ENCODE assay signal across 1 cellular context in the genomic region with DNA sequence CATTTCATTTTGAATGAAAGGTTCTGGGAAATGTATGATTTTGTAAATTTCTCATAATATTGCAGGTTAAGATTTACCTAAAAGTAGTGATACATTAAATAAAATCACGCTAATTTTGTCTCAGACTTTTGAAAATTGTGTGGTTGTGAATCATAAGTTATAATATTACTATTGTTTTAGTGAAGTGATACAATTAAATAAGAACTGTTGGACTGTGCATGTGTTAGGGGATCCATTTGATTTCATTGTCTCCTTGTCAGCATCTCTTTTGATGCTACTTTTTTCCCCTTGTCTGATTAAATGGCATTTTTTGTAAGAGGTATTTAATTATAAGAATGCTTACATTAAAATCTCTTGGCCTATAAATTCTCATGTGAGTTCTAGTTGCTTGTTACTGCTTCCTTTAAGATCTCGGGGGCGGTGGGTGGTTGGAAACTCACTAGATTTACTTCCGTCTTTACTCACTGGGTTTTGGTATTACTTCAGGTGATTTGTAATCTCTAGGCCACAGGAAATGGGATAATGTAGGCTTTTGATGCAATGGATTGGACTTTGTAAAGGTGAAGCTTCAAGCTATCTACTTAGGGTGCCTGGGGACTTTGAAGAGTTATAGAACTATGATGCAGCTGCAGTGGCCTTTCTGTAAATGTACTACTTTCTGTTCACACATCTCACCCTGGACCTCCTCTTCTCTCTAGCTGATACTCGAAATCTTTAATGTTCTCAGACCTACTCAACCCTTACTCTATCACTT.
TF ChIP-seq lines count a peak whose summit lies in the region.

No MANE protein-coding gene starts in this region.

TF ChIP-seq in GM12878, 131 proteins besides CTCF, POLR2A, EP300 and RAD21 (continued from another document):
- TF ChIP-seq PAX5 (IDR thresholded peaks at IDR 0.05; ENCODE audit: borderline replicate concordance, low read depth, low read length) = no peak
- TF ChIP-seq, protein P1, sequence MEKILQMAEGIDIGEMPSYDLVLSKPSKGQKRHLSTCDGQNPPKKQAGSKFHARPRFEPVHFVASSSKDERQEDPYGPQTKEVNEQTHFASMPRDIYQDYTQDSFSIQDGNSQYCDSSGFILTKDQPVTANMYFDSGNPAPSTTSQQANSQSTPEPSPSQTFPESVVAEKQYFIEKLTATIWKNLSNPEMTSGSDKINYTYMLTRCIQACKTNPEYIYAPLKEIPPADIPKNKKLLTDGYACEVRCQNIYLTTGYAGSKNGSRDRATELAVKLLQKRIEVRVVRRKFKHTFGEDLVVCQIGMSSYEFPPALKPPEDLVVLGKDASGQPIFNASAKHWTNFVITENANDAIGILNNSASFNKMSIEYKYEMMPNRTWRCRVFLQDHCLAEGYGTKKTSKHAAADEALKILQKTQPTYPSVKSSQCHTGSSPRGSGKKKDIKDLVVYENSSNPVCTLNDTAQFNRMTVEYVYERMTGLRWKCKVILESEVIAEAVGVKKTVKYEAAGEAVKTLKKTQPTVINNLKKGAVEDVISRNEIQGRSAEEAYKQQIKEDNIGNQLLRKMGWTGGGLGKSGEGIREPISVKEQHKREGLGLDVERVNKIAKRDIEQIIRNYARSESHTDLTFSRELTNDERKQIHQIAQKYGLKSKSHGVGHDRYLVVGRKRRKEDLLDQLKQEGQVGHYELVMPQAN (conservative IDR thresholded peaks at IDR 0.05) = no peak
- no peak for TF ChIP-seq TCF7 (IDR thresholded peaks at IDR 0.05; ENCODE audit: borderline replicate concordance)
- peak; percentile 60; the same call in 1 of the 2 replicates for TF ChIP-seq MTA2 (IDR thresholded peaks at IDR 0.05; ENCODE audit: low read depth)
- no peak for TF ChIP-seq ZNF207 (IDR thresholded peaks at IDR 0.05; ENCODE audit: borderline replicate concordance)
- peak; percentile 21; the same call in 1 of the 2 replicates for TF ChIP-seq EED (IDR thresholded peaks at IDR 0.05; ENCODE audit: low read depth)
- TF ChIP-seq TAF1 (IDR thresholded peaks at IDR 0.05; ENCODE audit: borderline replicate concordance, low read depth, low read length) = no peak
- TF ChIP-seq, protein P2, sequence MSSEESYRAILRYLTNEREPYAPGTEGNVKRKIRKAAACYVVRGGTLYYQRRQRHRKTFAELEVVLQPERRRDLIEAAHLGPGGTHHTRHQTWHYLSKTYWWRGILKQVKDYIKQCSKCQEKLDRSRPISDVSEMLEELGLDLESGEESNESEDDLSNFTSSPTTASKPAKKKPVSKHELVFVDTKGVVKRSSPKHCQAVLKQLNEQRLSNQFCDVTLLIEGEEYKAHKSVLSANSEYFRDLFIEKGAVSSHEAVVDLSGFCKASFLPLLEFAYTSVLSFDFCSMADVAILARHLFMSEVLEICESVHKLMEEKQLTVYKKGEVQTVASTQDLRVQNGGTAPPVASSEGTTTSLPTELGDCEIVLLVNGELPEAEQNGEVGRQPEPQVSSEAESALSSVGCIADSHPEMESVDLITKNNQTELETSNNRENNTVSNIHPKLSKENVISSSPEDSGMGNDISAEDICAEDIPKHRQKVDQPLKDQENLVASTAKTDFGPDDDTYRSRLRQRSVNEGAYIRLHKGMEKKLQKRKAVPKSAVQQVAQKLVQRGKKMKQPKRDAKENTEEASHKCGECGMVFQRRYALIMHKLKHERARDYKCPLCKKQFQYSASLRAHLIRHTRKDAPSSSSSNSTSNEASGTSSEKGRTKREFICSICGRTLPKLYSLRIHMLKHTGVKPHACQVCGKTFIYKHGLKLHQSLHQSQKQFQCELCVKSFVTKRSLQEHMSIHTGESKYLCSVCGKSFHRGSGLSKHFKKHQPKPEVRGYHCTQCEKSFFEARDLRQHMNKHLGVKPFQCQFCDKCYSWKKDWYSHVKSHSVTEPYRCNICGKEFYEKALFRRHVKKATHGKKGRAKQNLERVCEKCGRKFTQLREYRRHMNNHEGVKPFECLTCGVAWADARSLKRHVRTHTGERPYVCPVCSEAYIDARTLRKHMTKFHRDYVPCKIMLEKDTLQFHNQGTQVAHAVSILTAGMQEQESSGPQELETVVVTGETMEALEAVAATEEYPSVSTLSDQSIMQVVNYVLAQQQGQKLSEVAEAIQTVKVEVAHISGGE (CRISPR knock-in tag; IDR thresholded peaks at IDR 0.05) = no peak
- no peak for TF ChIP-seq TARDBP (IDR thresholded peaks at IDR 0.05; ENCODE audit: borderline replicate concordance)
- peak; percentile 75 for TF ChIP-seq RUNX3 (IDR thresholded peaks at IDR 0.05; ENCODE audit: low read length)
- no peak for TF ChIP-seq LARP7 (IDR thresholded peaks at IDR 0.05)
- TF ChIP-seq BMI1 (IDR thresholded peaks at IDR 0.05; ENCODE audit: borderline replicate concordance) = no peak
